In the genomic region with DNA sequence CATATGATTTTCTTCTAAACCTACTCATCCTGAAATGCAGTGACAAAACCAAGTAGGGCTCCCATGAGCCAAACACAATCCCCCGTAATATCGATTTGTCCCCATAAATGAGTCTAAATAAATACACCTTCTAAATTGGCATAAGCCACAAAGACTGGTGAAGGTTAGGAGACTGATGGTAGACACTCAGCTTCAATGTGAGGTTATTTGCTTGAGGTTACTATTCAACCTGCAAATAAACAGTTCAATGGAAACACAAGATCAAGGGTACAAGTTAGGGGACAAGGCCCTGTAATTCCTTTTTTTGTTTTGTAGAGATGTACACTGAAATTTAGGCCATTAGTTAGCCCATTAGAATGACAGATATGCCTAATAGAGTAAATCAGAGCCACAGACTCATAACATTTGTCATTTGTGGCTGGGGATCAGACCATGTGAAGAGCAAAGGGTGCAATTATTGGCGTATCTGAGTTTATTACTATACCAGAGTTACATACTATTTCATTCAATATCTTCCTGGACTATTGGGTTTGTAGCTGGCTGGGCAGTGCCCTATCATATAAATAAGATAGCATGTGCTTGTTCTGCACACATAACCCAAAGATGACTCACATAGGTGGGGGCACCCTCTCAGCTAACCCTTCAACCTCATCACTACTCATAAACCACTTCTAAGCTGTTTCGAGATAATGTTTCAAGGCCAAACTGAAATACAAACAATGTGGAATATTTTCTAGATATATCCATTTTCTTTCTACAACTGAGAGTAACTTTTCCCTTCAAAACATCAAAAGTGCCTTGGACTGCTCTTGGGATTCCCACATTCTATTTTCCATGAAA, we compare ENCODE assay signal across 16 cellular contexts.
A peak's percentile ranks its signal among the peaks of the same experiment; 100 is the strongest.
DNase-seq lines count a peak whose midpoint lies in the region; ATAC-seq and TF ChIP-seq lines count a peak whose summit lies in the region.
"Had no signal": no experiment of that assay in that cellular context is flagged by ENCODE, and none has a peak within 500 bp of the region (broad histone marks: within the 10 kb centered on the region; RNA-seq: fewer than 3 reads in every experiment).

No MANE protein-coding gene starts in this region.

- H4K5ac ChIP-seq in IMR-90 (ENCODE audit: low read depth, low read length) = peak overlapping the region; percentile 92

- TF ChIP-seq POLR2A in IMR-90 (IDR thresholded peaks at IDR 0.05; ENCODE audit: low read depth, low read length) (no peak), vagina (IDR thresholded peaks at IDR 0.05) (no peak)

- H3K27ac ChIP-seq in IMR-90 (ENCODE audit: insufficient read depth, low read length) (peak overlapping the region; percentile 78), mammary epithelial cell (ENCODE audit: insufficient read depth, low read depth, low read length) (peak overlapping the region; percentile 63), left lung (no peak overlapping the region), vagina (no peak overlapping the region)
- H3K27ac ChIP-seq: neutrophil had no signal

- peak overlapping the region; percentile 94 for H2BK5ac ChIP-seq in IMR-90 (ENCODE audit: low read depth, low read length, poor library complexity, severe bottlenecking)

- peak overlapping the region; percentile 95 for H4K91ac ChIP-seq in IMR-90 (ENCODE audit: insufficient read depth, low read depth, low read length)

- intact Hi-C loops in IMR-90 (cut with micrococcal nuclease) = no loop called here
- intact Hi-C loops in mammary epithelial cell (cut with micrococcal nuclease) = no loop called here
- intact Hi-C loops in left lung (cut with DNase I) = no loop called here
- intact Hi-C loops in vagina (cut with DNase I) = no loop called here

- no TSS peak for BruUV-seq in IMR-90 (replicated peaks; lab: Mats Ljungman, UMichigan)
- no TSS peak for BruUV-seq in mammary epithelial cell (replicated peaks; lab: Mats Ljungman, UMichigan)

- H3K4me2 ChIP-seq in IMR-90 (ENCODE audit: low read depth, low read length) (no peak overlapping the region; the same call in 1 of the 2 replicates), mammary epithelial cell (ENCODE audit: insufficient read depth, low read depth, low read length) (peak overlapping the region; percentile 33)

- peak overlapping the region; percentile 81 for H2AK5ac ChIP-seq in IMR-90 (ENCODE audit: low read depth, low read length)

- DNase-seq in AG08396 (ENCODE audit: low spot score) (peak; percentile 28), IMR-90 (peak; percentile 94), mammary epithelial cell (peak; percentile 81), left lung (no peak), vagina (ENCODE audit: extremely low spot score in 2 of 2) (no peak), middle frontal gyrus (ENCODE audit: extremely low spot score, low spot score) (no peak), WTC11 (ENCODE audit: low spot score) (no peak)
- DNase-seq: activated T-cell treated with anti-CD3 and anti-CD28 coated beads, Interleukin-2, amount 50 U/mL, for 48 hours; cortex of kidney; NCI-H2107; NCI-H748 treated with DMSO at 0.1 percent for 48 hours; RPMI8226; stimulated activated naive CD4-positive, alpha-beta T cell; T-helper 17 cell had no signal

- POLR2A ChIA-PET in IMR-90 (lab: Charles Lee; ENCODE audit: unreplicated experiment) = no interaction called here
- POLR2A ChIA-PET in WTC11 (lab: Charles Lee) = no interaction called here

- peak overlapping the region; percentile 84 for H3K14ac ChIP-seq in IMR-90 (replicated peaks; ENCODE audit: low read depth, low read length)

- H2BK15ac ChIP-seq in IMR-90 (ENCODE audit: low read depth, low read length) = peak overlapping the region; percentile 94

- no peak overlapping the region for H3K4me3 Mint-ChIP-seq in WTC11
- H3K4me3 Mint-ChIP-seq: T-helper 17 cell had no signal

- TF ChIP-seq CTCF in IMR-90 (conservative IDR thresholded peaks at IDR 0.05; ENCODE audit: low read depth, low read length) (no peak), mammary epithelial cell (conservative IDR thresholded peaks at IDR 0.05 in 1 of 2, IDR thresholded peaks at IDR 0.05 in 1 of 2; ENCODE audit: extremely low read depth in 1 of 2, insufficient read depth in 1 of 2, low read depth in 1 of 2, low read length in 2 of 2) (no peak), left lung (IDR thresholded peaks at IDR 0.05) (no peak), vagina (IDR thresholded peaks at IDR 0.05) (no peak), WTC11 (IDR thresholded peaks at IDR 0.05) (no peak)

- peak overlapping the region; percentile 88 for H3K4ac ChIP-seq in IMR-90 (ENCODE audit: low read depth, low read length)

- peak overlapping the region; percentile 98 for H2BK20ac ChIP-seq in IMR-90 (ENCODE audit: low read depth, low read length)

- no peaks in the 10 kb centered on the region for H3K9me3 ChIP-seq in IMR-90 (ENCODE audit: control insufficient read depth, insufficient read depth, low read length)
- H3K9me3 ChIP-seq in mammary epithelial cell (replicated peaks; ENCODE audit: insufficient read depth, low read length) = no peaks in the 10 kb centered on the region
- H3K9me3 ChIP-seq in left lung = no peaks in the 10 kb centered on the region
- H3K9me3 ChIP-seq in vagina = no peaks in the 10 kb centered on the region
- H3K9me3 ChIP-seq: neutrophil had no signal

- H3K4me1 Mint-ChIP-seq in WTC11 = no peaks in the 10 kb centered on the region
- H3K4me1 Mint-ChIP-seq: T-helper 17 cell had no signal

- no peaks in the 10 kb centered on the region; the same call in 1 of the 2 replicates for H3K36me3 ChIP-seq in IMR-90 (ENCODE audit: control insufficient read depth, insufficient read depth, low read length)
- H3K36me3 ChIP-seq in mammary epithelial cell (ENCODE audit: insufficient read depth, low read length) = no peaks in the 10 kb centered on the region
- H3K36me3 ChIP-seq in left lung = no peaks in the 10 kb centered on the region
- H3K36me3 ChIP-seq in vagina = no peaks in the 10 kb centered on the region
- H3K36me3 ChIP-seq: neutrophil had no signal

- CTCF ChIA-PET in IMR-90 (lab: Yijun Ruan, JAX) = no interaction called here
- CTCF ChIA-PET in mammary epithelial cell (lab: Charles Lee; ENCODE audit: low non-redundant PET) = no interaction called here
- CTCF ChIA-PET in WTC11 (lab: Charles Lee) = no interaction called here

- H3K27ac Mint-ChIP-seq in WTC11 = no peak overlapping the region
- H3K27ac Mint-ChIP-seq: T-helper 17 cell had no signal

- WGBS in IMR-90 (ENCODE audit: extremely low coverage in 2 of 2, insufficient read length in 1 of 2), 2 experiments = no CpG with 5 or more reads among the region's 4 CpGs
- 74% methylated on average over 4 of the region's 4 CpGs for WGBS in mammary epithelial cell (ENCODE audit: low coverage, missing lambda C conversion rate)

- no peak for TF ChIP-seq RAD21 in IMR-90 (IDR thresholded peaks at IDR 0.05; ENCODE audit: low read length)

- dilution Hi-C loops in IMR-90 (cut with HindIII; ENCODE audit: low sequenced_read_pairs, unreplicated experiment) (no loop called here), mammary epithelial cell (cut with HindIII; ENCODE audit: low sequenced_read_pairs) (no loop called here)

- H2BK120ac ChIP-seq in IMR-90 (ENCODE audit: low read depth, low read length) = peak overlapping the region; percentile 94

- H3K9ac ChIP-seq in IMR-90 (ENCODE audit: low read depth, low read length) = peak overlapping the region; percentile 40; the same call in 1 of the 2 replicates
- no peak overlapping the region for H3K9ac ChIP-seq in mammary epithelial cell (ENCODE audit: insufficient read depth, low read length)

- no peak overlapping the region for H3K4me3 ChIP-seq in IMR-90 (ENCODE audit: insufficient read depth, low read depth, low read length)
- no peak overlapping the region for H3K4me3 ChIP-seq in mammary epithelial cell (replicated peaks in 1 of 3; ENCODE audit: insufficient read depth in 1 of 3, low read depth in 2 of 3, low read length in 3 of 3)
- H3K4me3 ChIP-seq in left lung = no peak overlapping the region
- H3K4me3 ChIP-seq in vagina = no peak overlapping the region

- peaks cover 23% of the 10 kb centered on the region for H3K4me1 ChIP-seq in IMR-90 (ENCODE audit: control insufficient read depth, insufficient read depth, low read length)
- H3K4me1 ChIP-seq in mammary epithelial cell (ENCODE audit: insufficient read depth, low read length) = peaks cover 26% of the 10 kb centered on the region
- H3K4me1 ChIP-seq in left lung = no peaks in the 10 kb centered on the region
- no peaks in the 10 kb centered on the region for H3K4me1 ChIP-seq in vagina

- H4K8ac ChIP-seq in IMR-90 (ENCODE audit: low read depth in 2 of 2, low read length in 2 of 2) = peak overlapping the region; percentile 90 to 91

- peak overlapping the region; percentile 99 for H3K18ac ChIP-seq in IMR-90 (ENCODE audit: low read depth, low read length)

- peak overlapping the region; percentile 82 for H3K23ac ChIP-seq in IMR-90 (ENCODE audit: low read depth, low read length)

- no peak overlapping the region for H2AFZ ChIP-seq in IMR-90 (replicated peaks; ENCODE audit: low read length, poor library complexity)
- H2AFZ ChIP-seq in mammary epithelial cell (ENCODE audit: low read depth, low read length) = no peak overlapping the region

- H3K56ac ChIP-seq in IMR-90 (ENCODE audit: extremely low read depth, insufficient read depth, low read length) = peak overlapping the region; percentile 81

- in situ Hi-C loops in IMR-90 (cut with MboI; ENCODE audit: low sequenced_read_pairs) = loop anchor here (10.0 kb wide), 1 partner anchor 147 kb away; no protein-coding TSS in a partner anchor
- in situ Hi-C loops in mammary epithelial cell (cut with MboI; ENCODE audit: low sequenced_read_pairs in 2 of 2) = no loop called here

- H2AK9ac ChIP-seq in IMR-90 (replicated peaks; ENCODE audit: low read depth, low read length, poor library complexity) = no peak overlapping the region

- H3K27me3 ChIP-seq in IMR-90 (ENCODE audit: control insufficient read depth, insufficient read depth, low read length) (no peaks in the 10 kb centered on the region), mammary epithelial cell (ENCODE audit: insufficient read depth, low read length) (no peaks in the 10 kb centered on the region), left lung (no peaks in the 10 kb centered on the region), vagina (no peaks in the 10 kb centered on the region)
- H3K27me3 ChIP-seq: neutrophil had no signal

- no peaks in the 10 kb centered on the region; the same call in 1 of the 2 replicates for H3K9me1 ChIP-seq in IMR-90 (ENCODE audit: insufficient read depth, low read length)

- no peaks in the 10 kb centered on the region for H4K20me1 ChIP-seq in IMR-90 (ENCODE audit: insufficient read depth, low read length)
- no peaks in the 10 kb centered on the region for H4K20me1 ChIP-seq in mammary epithelial cell (ENCODE audit: insufficient read depth, low read length)

- peaks cover 4% of the 10 kb centered on the region in 2 experiments; a peak in 2 of 4 replicates for H3K79me1 ChIP-seq in IMR-90 (ENCODE audit: low read depth in 1 of 2, low read length in 2 of 2)

- no peaks in the 10 kb centered on the region for H3K36me3 Mint-ChIP-seq in WTC11

- no peaks in the 10 kb centered on the region; the same call in 1 of the 2 replicates for H3K27me3 Mint-ChIP-seq in WTC11 (ENCODE audit: low read depth)
- H3K27me3 Mint-ChIP-seq: T-helper 17 cell had no signal

- no peaks in the 10 kb centered on the region for H3K9me3 Mint-ChIP-seq in WTC11

- ATAC-seq in IMR-90 (ENCODE audit: low read depth) = peak; percentile 57
- ATAC-seq in left lung = peak; percentile 41
- ATAC-seq in HG02610 (IDR thresholded peaks at IDR 0.05; ENCODE audit: unreplicated experiment) = no peak
- ATAC-seq in WTC11 = no peak
- ATAC-seq: T-helper 17 cell had no signal

- H3K79me2 ChIP-seq in mammary epithelial cell (ENCODE audit: insufficient read depth, low read length) = no peaks in the 10 kb centered on the region

Comparison
In these comparisons a context has a peak if more than half of its experiments do, and no peak if none do; other contexts are left out.
1. DNase-seq: peak in AG08396 (single experiment), IMR-90 (single experiment) and mammary epithelial cell (single experiment); none in left lung (0 of 2), vagina (0 of 2), middle frontal gyrus (single experiment) and WTC11 (single experiment).
2. ATAC-seq: peak in IMR-90 (single experiment) and left lung (single experiment); none in HG02610 (single experiment) and WTC11 (single experiment).
3. H3K27ac ChIP-seq: peak in IMR-90 (single experiment) and mammary epithelial cell (single experiment); none in left lung (0 of 2) and vagina (single experiment).